In the genomic region with DNA sequence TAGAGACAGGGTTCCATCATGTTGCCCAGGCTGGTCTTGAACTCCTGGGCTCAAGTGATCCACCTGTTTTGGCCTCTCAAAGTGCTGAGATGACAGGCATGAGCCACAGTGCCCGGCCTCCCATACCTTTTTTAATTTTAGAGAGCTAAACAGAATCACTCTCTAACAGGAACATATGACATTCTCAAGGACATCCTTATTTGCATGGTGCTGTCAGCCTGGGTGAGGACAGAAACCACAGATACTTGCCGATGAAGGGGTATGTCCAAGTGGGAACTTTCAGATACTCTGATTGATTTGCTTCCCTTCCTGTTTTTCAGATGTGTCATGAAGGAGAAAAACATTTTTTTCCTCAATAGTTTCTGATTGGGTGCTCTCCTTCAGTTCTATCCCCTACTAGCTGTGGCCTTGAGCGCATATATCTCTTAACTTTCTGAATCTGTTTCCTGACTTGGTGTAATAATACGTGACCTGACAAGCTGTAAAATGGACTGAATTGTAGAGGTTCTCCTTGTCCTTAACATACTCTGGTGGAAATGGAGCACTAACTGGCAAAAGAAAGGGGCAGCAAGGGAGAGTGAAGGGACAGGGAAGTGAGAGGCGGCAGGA, we compare ENCODE assay signal across 10 cellular contexts. TPM values are rescaled to one million over a fixed set of nuclear protein-coding genes. Genes with fewer than 3 reads are reported as not detected.
DNase-seq lines count a peak whose midpoint lies in the region; ATAC-seq, FAIRE-seq and TF ChIP-seq lines count a peak whose summit lies in the region.
"Had no signal": no experiment of that assay in that cellular context is flagged by ENCODE, and none has a peak within 500 bp of the region (broad histone marks: within the 10 kb centered on the region; RNA-seq: fewer than 3 reads in every experiment).

No MANE protein-coding gene starts in this region.

- in situ Hi-C loops in HepG2 (cut with HindIII; ENCODE audit: extremely low pct_ligation_motif_present, low pct_unique_long_range_greater_than_20kb) = no loop called here

- no peaks in the 10 kb centered on the region for H3K79me2 ChIP-seq in HepG2 (ENCODE audit: insufficient read depth, low read length)

- H3K36me3 ChIP-seq in HepG2 (replicated peaks in 1 of 2; ENCODE audit: control insufficient read depth in 1 of 2, insufficient read depth in 2 of 2, low read length in 2 of 2) (no peaks in the 10 kb centered on the region), body of pancreas (replicated peaks in 1 of 2; ENCODE audit: insufficient read depth in 1 of 2, low read depth in 2 of 2) (no peaks in the 10 kb centered on the region)

- DNase-seq in HepG2 (ENCODE audit: low spot score) (no peak), body of pancreas (no peak), DMS53 treated with DMSO at 0.1 percent for 48 hours (lab: John Stamatoyannopoulos, UW; ENCODE audit: unreplicated experiment) (no peak)
- DNase-seq: H9, immature natural killer cell, NCI-H2107 had no signal

- H3K27me3 ChIP-seq in HepG2 (ENCODE audit: control insufficient read depth in 1 of 2, insufficient read depth in 2 of 2, low read length in 2 of 2) (peaks cover 0 to 19% of the 10 kb centered on the region in 2 experiments; a peak in 2 of 5 replicates), body of pancreas (no peaks in the 10 kb centered on the region)

- no peak for TF ChIP-seq EP300 in HepG2 (IDR thresholded peaks at IDR 0.05; ENCODE audit: low read depth in 2 of 2, low read length in 2 of 2)
- TF ChIP-seq EP300 in HepG2 (CRISPR knock-in tag; IDR thresholded peaks at IDR 0.05; ENCODE audit: borderline replicate concordance) = no peak

- BruUV-seq in HepG2 (replicated peaks; lab: Mats Ljungman, UMichigan) = no TSS peak

- WGBS in HepG2 (ENCODE audit: low lambda C conversion rate) = 50% methylated on average over 5 of the region's 5 CpGs
- WGBS in body of pancreas, 2 donors = 56 to 63% methylated on average over 5 of the region's 5 CpGs

- H4K20me1 ChIP-seq in HepG2 (ENCODE audit: insufficient read depth, low read length) = no peaks in the 10 kb centered on the region

- FAIRE-seq in HepG2 (lab: Jason Lieb, UNC) = no peak

- H3K4me3 ChIP-seq in HepG2 (replicated peaks in 1 of 3; ENCODE audit: insufficient read depth in 1 of 3, low read depth in 2 of 3, low read length in 3 of 3) (no peak overlapping the region), body of pancreas (no peak overlapping the region)

- H3K4me1 ChIP-seq in HepG2 (ENCODE audit: insufficient read depth, low read length) (peaks cover 11% of the 10 kb centered on the region; the same call in 1 of the 2 replicates), body of pancreas (no peaks in the 10 kb centered on the region)

- TF ChIP-seq POLR2A in HepG2 (IDR thresholded peaks at IDR 0.05; ENCODE audit: insufficient read depth in 1 of 2, low read depth in 2 of 2, low read length in 2 of 2) (no peak), body of pancreas (IDR thresholded peaks at IDR 0.05) (no peak)

- intact Hi-C loops in HepG2 (cut with micrococcal nuclease; ENCODE audit: unreplicated experiment) = no loop called here
- intact Hi-C loops in body of pancreas (cut with DNase I) = no loop called here

- H3K4me2 ChIP-seq in HepG2 (ENCODE audit: low read depth, low read length) = no peak overlapping the region

- no peak overlapping the region for H3K9ac ChIP-seq in HepG2 (ENCODE audit: insufficient read depth, low read depth, low read length)

- ATAC-seq in GM19035 (IDR thresholded peaks at IDR 0.05; ENCODE audit: unreplicated experiment) (peak; percentile 75), GM21723 (IDR thresholded peaks at IDR 0.05; ENCODE audit: unreplicated experiment) (peak; percentile 81), HG03135 (IDR thresholded peaks at IDR 0.05; ENCODE audit: unreplicated experiment) (peak; percentile 67), HepG2 (peak; percentile 35; the same call in 1 of the 3 replicates), body of pancreas (no peak), GM19455 (IDR thresholded peaks at IDR 0.05; ENCODE audit: unreplicated experiment) (no peak)

- H3K27ac ChIP-seq in HepG2 (ENCODE audit: extremely low read length, insufficient read depth, low read length) = no peak overlapping the region
- H3K27ac ChIP-seq in body of pancreas = no peak overlapping the region

- POLR2A ChIA-PET in HepG2 (lab: Yijun Ruan, JAX) = no interaction called here

- H3K9me3 ChIP-seq in HepG2 (ENCODE audit: low read length) (no peaks in the 10 kb centered on the region), body of pancreas (no peaks in the 10 kb centered on the region)

- CTCF ChIA-PET in HepG2 (lab: Yijun Ruan, JAX; ENCODE audit: low intra/inter-chr PET ratio, low total read pairs) = no interaction called here

- no peak for TF ChIP-seq CTCF in HepG2 (CRISPR knock-in tag; IDR thresholded peaks at IDR 0.05)
- TF ChIP-seq CTCF in body of pancreas (IDR thresholded peaks at IDR 0.05) = no peak

- TF ChIP-seq RAD21 in HepG2 (CRISPR knock-in tag; IDR thresholded peaks at IDR 0.05) = no peak

- no peak overlapping the region for H2AFZ ChIP-seq in HepG2 (ENCODE audit: low read length)

TF ChIP-seq in HepG2, 621 proteins besides CTCF, POLR2A, EP300 and RAD21 (continues in another document):
- no peak for TF ChIP-seq SIX1 (CRISPR knock-in tag; IDR thresholded peaks at IDR 0.05; ENCODE audit: borderline replicate concordance)
- no peak for TF ChIP-seq GZF1 (CRISPR knock-in tag; IDR thresholded peaks at IDR 0.05)
- no peak for TF ChIP-seq ZNF317 (CRISPR knock-in tag; IDR thresholded peaks at IDR 0.05)
- TF ChIP-seq ZNF747 (CRISPR knock-in tag; IDR thresholded peaks at IDR 0.05; ENCODE audit: borderline replicate concordance) = no peak
- no peak for TF ChIP-seq ATAD3A (CRISPR knock-in tag; IDR thresholded peaks at IDR 0.05)
- TF ChIP-seq ASH2L (IDR thresholded peaks at IDR 0.05; ENCODE audit: insufficient read length, low read depth, low read length) = no peak
- TF ChIP-seq HES4 (CRISPR knock-in tag; IDR thresholded peaks at IDR 0.05; ENCODE audit: borderline replicate concordance) = no peak
- TF ChIP-seq, protein P1, sequence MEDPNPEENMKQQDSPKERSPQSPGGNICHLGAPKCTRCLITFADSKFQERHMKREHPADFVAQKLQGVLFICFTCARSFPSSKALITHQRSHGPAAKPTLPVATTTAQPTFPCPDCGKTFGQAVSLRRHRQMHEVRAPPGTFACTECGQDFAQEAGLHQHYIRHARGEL (CRISPR knock-in tag; IDR thresholded peaks at IDR 0.05) = no peak
- TF ChIP-seq MBNL3 (CRISPR knock-in tag; conservative IDR thresholded peaks at IDR 0.05) = no peak
- no peak for TF ChIP-seq ZNF598 (CRISPR knock-in tag; IDR thresholded peaks at IDR 0.05; ENCODE audit: borderline replicate concordance)
- TF ChIP-seq, protein P2, sequence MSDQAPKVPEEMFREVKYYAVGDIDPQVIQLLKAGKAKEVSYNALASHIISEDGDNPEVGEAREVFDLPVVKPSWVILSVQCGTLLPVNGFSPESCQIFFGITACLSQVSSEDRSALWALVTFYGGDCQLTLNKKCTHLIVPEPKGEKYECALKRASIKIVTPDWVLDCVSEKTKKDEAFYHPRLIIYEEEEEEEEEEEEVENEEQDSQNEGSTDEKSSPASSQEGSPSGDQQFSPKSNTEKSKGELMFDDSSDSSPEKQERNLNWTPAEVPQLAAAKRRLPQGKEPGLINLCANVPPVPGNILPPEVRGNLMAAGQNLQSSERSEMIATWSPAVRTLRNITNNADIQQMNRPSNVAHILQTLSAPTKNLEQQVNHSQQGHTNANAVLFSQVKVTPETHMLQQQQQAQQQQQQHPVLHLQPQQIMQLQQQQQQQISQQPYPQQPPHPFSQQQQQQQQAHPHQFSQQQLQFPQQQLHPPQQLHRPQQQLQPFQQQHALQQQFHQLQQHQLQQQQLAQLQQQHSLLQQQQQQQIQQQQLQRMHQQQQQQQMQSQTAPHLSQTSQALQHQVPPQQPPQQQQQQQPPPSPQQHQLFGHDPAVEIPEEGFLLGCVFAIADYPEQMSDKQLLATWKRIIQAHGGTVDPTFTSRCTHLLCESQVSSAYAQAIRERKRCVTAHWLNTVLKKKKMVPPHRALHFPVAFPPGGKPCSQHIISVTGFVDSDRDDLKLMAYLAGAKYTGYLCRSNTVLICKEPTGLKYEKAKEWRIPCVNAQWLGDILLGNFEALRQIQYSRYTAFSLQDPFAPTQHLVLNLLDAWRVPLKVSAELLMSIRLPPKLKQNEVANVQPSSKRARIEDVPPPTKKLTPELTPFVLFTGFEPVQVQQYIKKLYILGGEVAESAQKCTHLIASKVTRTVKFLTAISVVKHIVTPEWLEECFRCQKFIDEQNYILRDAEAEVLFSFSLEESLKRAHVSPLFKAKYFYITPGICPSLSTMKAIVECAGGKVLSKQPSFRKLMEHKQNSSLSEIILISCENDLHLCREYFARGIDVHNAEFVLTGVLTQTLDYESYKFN (CRISPR knock-in tag; conservative IDR thresholded peaks at IDR 0.05) = no peak

RNA-seq across cellular contexts. Expression of a gene that starts 49.6 kb away (rescaled TPM):
- total RNA-seq in HepG2 (2016; rRNA removed; fragmentation: Illumina TruSeq; extraction: Trizol) (not detected in 2 replicates), body of pancreas (1 to 10 TPM; 2.0 to 4.7 TPM)
- not detected in 2 replicates for total RNA-seq in HepG2 (2016; cell fraction: cytosol; rRNA removed; fragmentation: Illumina TruSeq; extraction: Trizol; ENCODE audit: low read depth)
- total RNA-seq in HepG2 (2016; cell fraction: insoluble cytoplasmic fraction; rRNA removed; fragmentation: Illumina TruSeq; extraction: Trizol) = 0.02 TPM in 1 of 2 replicates, not detected in the other
- total RNA-seq in HepG2 (2016; cell fraction: membrane; rRNA removed; fragmentation: Illumina TruSeq; extraction: Trizol) = not detected in 2 replicates
- total RNA-seq in HepG2 (2016; cell fraction: nucleus; rRNA removed; fragmentation: Illumina TruSeq; extraction: Trizol) = not detected in 2 replicates
- polyA plus RNA-seq in HepG2 (2011; rRNA removed) = 0.01 TPM in 1 of 2 replicates, not detected in the other
- 0.01 TPM in 1 of 2 replicates, not detected in the other for polyA plus RNA-seq in HepG2 (2011; cell fraction: cytosol; rRNA removed)
- not detected in 2 replicates for polyA plus RNA-seq in HepG2 (2011; cell fraction: nucleus; rRNA removed)
- 0.03 and 0.08 TPM in 2 replicates for polyA plus RNA-seq in HepG2 (2012)
- not detected in 2 replicates for polyA plus RNA-seq in HepG2 (2016; cell fraction: cytosol; fragmentation: Illumina TruSeq; extraction: Trizol; ENCODE audit: low read depth)
- polyA plus RNA-seq in HepG2 (2016; cell fraction: insoluble cytoplasmic fraction; fragmentation: Illumina TruSeq; extraction: Trizol; ENCODE audit: low read depth) = 0.04 TPM in 1 of 2 replicates, not detected in the other
- not detected in 2 replicates for polyA plus RNA-seq in HepG2 (2016; cell fraction: membrane; fragmentation: Illumina TruSeq; extraction: Trizol; ENCODE audit: low read depth)
- polyA plus RNA-seq in HepG2 (2016; cell fraction: nucleus; fragmentation: Illumina TruSeq; extraction: Trizol; ENCODE audit: insufficient read depth, low read depth) = not detected in 2 replicates
- polyA minus RNA-seq in HepG2 (2011; rRNA and poly(A)+ RNA removed; ENCODE audit: low replicate concordance) = 0.08 TPM in 1 of 2 replicates, not detected in the other
- polyA minus RNA-seq in HepG2 (2011; cell fraction: cytosol; rRNA and poly(A)+ RNA removed) = not detected in 2 replicates
- 0.26 TPM in 1 of 2 replicates, not detected in the other for polyA minus RNA-seq in HepG2 (2011; cell fraction: nucleus; rRNA and poly(A)+ RNA removed)
- polyA plus RNA-seq: immature natural killer cell had no signal

Comparison
In these comparisons a context has a peak if more than half of its experiments do, and no peak if none do; other contexts are left out.
1. ATAC-seq: peak in GM19035 (single experiment), GM21723 (single experiment), HG03135 (single experiment) and HepG2 (single experiment); none in body of pancreas (single experiment) and GM19455 (single experiment).